In the genomic region with DNA sequence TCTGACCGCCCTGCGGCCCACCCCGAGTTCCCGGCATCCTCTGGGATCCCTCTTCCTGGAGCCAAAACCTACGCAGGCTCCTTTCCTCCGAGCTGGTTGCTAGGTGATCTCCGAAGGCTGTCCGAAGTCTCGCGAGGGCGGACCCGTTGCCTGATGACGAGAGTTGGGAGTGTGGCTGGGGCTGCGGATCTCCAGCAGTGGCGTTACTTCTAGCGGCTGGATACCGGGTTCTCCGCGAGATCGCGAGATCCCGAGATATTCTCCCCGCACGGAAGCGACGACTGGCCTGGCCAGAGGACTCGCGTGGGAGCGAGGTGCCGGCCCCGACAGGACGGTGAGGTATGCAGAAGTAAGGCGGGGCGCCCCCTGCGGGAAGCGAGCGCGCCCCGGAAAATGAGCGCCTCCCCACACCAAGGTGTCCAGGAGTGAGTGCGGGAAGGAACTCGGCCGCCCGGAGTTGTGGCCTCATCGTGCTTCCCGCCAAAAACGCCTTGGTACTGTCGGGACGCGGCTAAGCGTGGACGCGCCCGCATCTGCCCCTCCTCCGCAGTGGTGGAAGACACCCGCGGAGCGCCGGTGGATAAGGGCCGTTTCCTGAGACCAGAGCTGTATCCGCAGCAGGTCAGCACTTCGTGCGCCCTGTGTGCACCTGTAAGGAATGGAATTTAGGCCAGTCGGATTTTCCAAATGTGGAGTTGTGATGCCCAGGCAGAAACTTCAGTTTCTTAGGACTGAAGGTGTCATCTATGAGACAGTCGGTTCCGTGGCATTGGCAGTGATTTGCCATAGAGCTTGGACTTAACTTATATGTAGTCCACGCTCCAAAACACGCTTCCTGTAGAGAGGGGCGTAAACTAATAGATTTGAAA, we compare ENCODE assay signal across 7 cellular contexts.
A peak's percentile ranks its signal among the peaks of the same experiment; 100 is the strongest.
DNase-seq lines count a peak whose midpoint lies in the region; ATAC-seq and TF ChIP-seq lines count a peak whose summit lies in the region.

A gene (plus strand): TSS at position 146 of the 869 bp plus-strand sequence. CDS start 1,426 bp downstream, outside the sequence.

- peak; percentile 56 for TF ChIP-seq CTCF in astrocyte of the cerebellum (IDR thresholded peaks at IDR 0.05; ENCODE audit: low read depth, low read length, missing control alignments)

- ATAC-seq in GM18499 (IDR thresholded peaks at IDR 0.05; ENCODE audit: insufficient read depth, unreplicated experiment) (peak; percentile 82), HG02943 (IDR thresholded peaks at IDR 0.05; ENCODE audit: low read depth, unreplicated experiment) (peak; percentile 92)

- H3K4me3 Mint-ChIP-seq in T-helper 2 cell treated with Interferon-gamma antibody and Interleukin-4, amounts not matched to agents 5 μg/mL and 100 μg/mL, for 36 hours, result peak within 1 kb of the TSS; percentile 98

- peaks cover 17% of the 10 kb centered on the region for H3K36me3 Mint-ChIP-seq in T-helper 2 cell treated with Interferon-gamma antibody and Interleukin-4, amounts not matched to agents 5 μg/mL and 100 μg/mL, for 36 hours (ENCODE audit: low read depth)

- H3K4me1 Mint-ChIP-seq in T-helper 2 cell treated with Interferon-gamma antibody and Interleukin-4, amounts not matched to agents 5 μg/mL and 100 μg/mL, for 36 hours (ENCODE audit: low read depth), result peaks cover 19% of the 10 kb centered on the region

- peak within 1 kb of the TSS; percentile 94 for H3K27ac Mint-ChIP-seq in T-helper 2 cell treated with Interferon-gamma antibody and Interleukin-4, amounts not matched to agents 5 μg/mL and 100 μg/mL, for 36 hours

- peak within 1 kb of the TSS; percentile 82 for H3K4me3 ChIP-seq in astrocyte of the cerebellum (ENCODE audit: low read depth, low read length)

- H3K9me3 Mint-ChIP-seq in T-helper 2 cell treated with Interferon-gamma antibody and Interleukin-4, amounts not matched to agents 5 μg/mL and 100 μg/mL, for 36 hours, result no peaks in the 10 kb centered on the region

- no peaks in the 10 kb centered on the region for H3K27me3 Mint-ChIP-seq in T-helper 2 cell treated with Interferon-gamma antibody and Interleukin-4, amounts not matched to agents 5 μg/mL and 100 μg/mL, for 36 hours (ENCODE audit: low read depth)

- in situ Hi-C loops in astrocyte of the cerebellum (cut with HindIII; ENCODE audit: low sequenced_read_pairs), result no loop called here

- peak; percentile 81 to 91 for DNase-seq in NCI-H187 (lab: John Stamatoyannopoulos, UW)
- DNase-seq in T-helper 2 cell treated with Interferon-gamma antibody and Interleukin-4, amounts not matched to agents 5 μg/mL and 100 μg/mL, for 36 hours (ENCODE audit: low spot score), result peak; percentile 85
- peak; percentile 90 for DNase-seq in astrocyte of the cerebellum (ENCODE audit: low read depth)
- DNase-seq in hippocampal formation (lab: John Stamatoyannopoulos, UW), result peak; percentile 90 to 91
- peak; percentile 97 for DNase-seq in retina

Comparison
In these comparisons a context has a peak if more than half of its experiments do, and no peak if none do; other contexts are left out.
1. Peak in every context shown above with its lines: DNase-seq, ATAC-seq and H3K4me3 ChIP-seq.